8 cellular contexts compared by ENCODE assay signal in genomic region chr16:11915644-11916523, GRCh38.
DNase-seq lines count a peak whose midpoint lies in the region; ATAC-seq and TF ChIP-seq lines count a peak whose summit lies in the region.

GSPT1 (minus strand) TSS chr16:11915956; CDS start chr16:11915720, 236 bp downstream.

- DNase-seq in AG10803 (ENCODE audit: low read depth) (peak; percentile 98), NCI-H446 (lab: John Stamatoyannopoulos, UW) (peak; percentile 93 to 98), iris pigment epithelial cell (ENCODE audit: low read depth) (peak; percentile 99)
- DNase-seq in activated CD4-positive, CD25-positive, alpha-beta regulatory T cell treated with anti-CD3 and anti-CD28 coated beads, Interleukin-2, amount 50 U/mL, for 16 hours (ENCODE audit: low read depth, low spot score): peak; percentile 99
- DNase-seq in central memory CD8-positive, alpha-beta T cell (ENCODE audit: low spot score in 2 of 2): peak; percentile 97 to 99
- peak; percentile 99 for DNase-seq in stimulated activated CD4-positive, alpha-beta T cell treated with anti-CD3 and anti-CD28 coated beads, Interleukin-12 subunit alpha, Interleukin-12 subunit beta, amount 100 ng/mL, for 4 hours

- peaks cover 35% of the 10 kb centered on the region for H3K36me3 Mint-ChIP-seq in central memory CD8-positive, alpha-beta T cell (ENCODE audit: insufficient read depth)

- peak within 1 kb of the TSS; percentile 95 for H3K27ac Mint-ChIP-seq in central memory CD8-positive, alpha-beta T cell (ENCODE audit: low read depth)

- H3K4me3 Mint-ChIP-seq in central memory CD8-positive, alpha-beta T cell: peak within 1 kb of the TSS; percentile 93

- peaks cover 27% of the 10 kb centered on the region for H3K4me1 Mint-ChIP-seq in central memory CD8-positive, alpha-beta T cell

- peak; percentile 81 for ATAC-seq in GM19023 (IDR thresholded peaks at IDR 0.05; ENCODE audit: unreplicated experiment)
- peak; percentile 83 for ATAC-seq in HG03280 (IDR thresholded peaks at IDR 0.05; ENCODE audit: unreplicated experiment)
- ATAC-seq in central memory CD8-positive, alpha-beta T cell (replicated peaks; ENCODE audit: extremely low read depth, poor library complexity, severe bottlenecking): peak; percentile 86

- peak within 1 kb of the TSS; percentile 85 for H3K4me3 ChIP-seq in AG10803 (ENCODE audit: low read length)

- peak; percentile 12 for TF ChIP-seq CTCF in AG10803 (conservative IDR thresholded peaks at IDR 0.05; ENCODE audit: low read length)

- H3K9me3 Mint-ChIP-seq in central memory CD8-positive, alpha-beta T cell: no peaks in the 10 kb centered on the region

- peaks cover 8% of the 10 kb centered on the region for H3K27me3 Mint-ChIP-seq in central memory CD8-positive, alpha-beta T cell

Comparison
In these comparisons a context has a peak if more than half of its experiments do, and no peak if none do; other contexts are left out.
1. Peak in every context shown above with its lines: DNase-seq, ATAC-seq and H3K4me3 ChIP-seq.